8 cellular contexts compared by ENCODE assay signal in the genomic region with DNA sequence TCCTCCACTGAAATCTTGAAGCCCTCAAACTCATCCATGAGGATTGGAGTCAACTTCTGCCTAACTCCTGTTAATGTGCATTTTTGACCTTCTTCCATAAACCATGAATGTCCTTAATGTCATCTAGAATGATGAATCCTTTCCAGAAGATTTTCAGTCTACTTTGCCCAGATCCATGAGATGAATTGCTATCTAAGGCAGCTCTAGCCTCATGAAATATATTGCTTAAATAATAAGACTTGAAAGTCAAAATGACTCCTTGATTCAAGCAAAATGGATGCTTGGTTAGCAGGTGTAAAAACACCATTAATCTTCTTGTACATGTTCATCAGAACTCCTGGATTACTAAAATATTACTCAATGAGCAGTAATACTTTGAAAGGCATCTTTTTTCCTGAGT.
"Had no signal": no experiment of that assay in that cellular context is flagged by ENCODE, and none has a peak within 500 bp of the region (broad histone marks: within the 10 kb centered on the region; RNA-seq: fewer than 3 reads in every experiment).

No MANE protein-coding gene starts in this region.

- H3K9ac ChIP-seq: GM23248 had no signal

- FAIRE-seq: K562 had no signal

- H3K4me3 Mint-ChIP-seq: HFFc6 had no signal

- DNase-seq: GM23248, GOT3, H7, HFFc6, IMR-90, KG1 had no signal

- H3K27ac Mint-ChIP-seq: HFFc6 had no signal

- H3K4me1 ChIP-seq: HAP-1 had no signal

- H3K27ac ChIP-seq: GM23248 had no signal

- H3K36me3 ChIP-seq: HAP-1 had no signal

- H3K9me3 ChIP-seq: HAP-1 had no signal

- H2AFZ ChIP-seq: GM23248 had no signal

- H3K9me3 Mint-ChIP-seq: HFFc6 had no signal

- H3K4me3 ChIP-seq: GM23248, HAP-1, K562 had no signal
